In the genomic region with DNA sequence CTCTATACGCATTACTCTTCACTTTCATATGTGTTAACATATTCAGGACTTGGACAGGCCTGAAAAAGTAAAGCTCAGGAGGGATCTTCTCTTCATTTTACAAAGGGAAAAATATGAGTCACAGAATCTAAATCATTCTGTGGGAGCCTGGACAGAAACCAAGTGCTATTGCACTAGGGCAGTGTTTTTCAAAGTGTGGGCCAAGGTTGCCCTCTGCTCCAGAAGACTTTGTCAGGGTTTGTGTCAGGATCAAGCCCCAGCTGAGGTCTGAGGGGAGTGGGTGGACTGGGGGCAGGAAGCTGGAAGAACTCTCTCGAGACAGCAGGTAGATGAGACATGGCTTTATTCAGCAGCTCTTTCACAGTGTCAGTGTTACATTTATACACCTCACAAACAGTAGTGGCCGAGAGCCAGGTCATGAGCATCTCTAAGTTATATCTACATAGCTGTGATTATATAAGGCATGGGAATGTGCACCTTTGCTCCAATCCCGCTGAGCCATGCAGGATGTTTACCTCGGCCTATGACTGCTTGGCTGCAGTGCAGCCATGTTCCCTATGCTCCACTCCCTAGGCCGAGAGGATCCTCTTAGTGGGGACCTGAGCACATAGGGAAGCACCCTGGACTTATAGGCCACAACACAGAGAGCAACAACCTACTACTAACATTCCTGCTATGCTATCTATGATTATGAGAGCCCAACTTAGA, we compare ENCODE assay signal across 19 cellular contexts.
DNase-seq lines count a peak whose midpoint lies in the region; ATAC-seq, FAIRE-seq and TF ChIP-seq lines count a peak whose summit lies in the region.
"Had no signal": no experiment of that assay in that cellular context is flagged by ENCODE, and none has a peak within 500 bp of the region (broad histone marks: within the 10 kb centered on the region; RNA-seq: fewer than 3 reads in every experiment).

No MANE protein-coding gene starts in this region.

- no peak for FAIRE-seq in kidney (lab: Jason Lieb, UNC)

- DNase-seq in EH (ENCODE audit: low read depth) (peak; percentile 64), adipocyte (ENCODE audit: low read depth) (peak; percentile 75), fibroblast of mammary gland (ENCODE audit: low read depth) (peak; percentile 91), renal cortical epithelial cell (ENCODE audit: low read depth) (peak; percentile 49), kidney (no peak), NCI-H1436 (lab: John Stamatoyannopoulos, UW) (no peak), endodermal cell (no peak)
- no peak for DNase-seq in activated T-cell treated with anti-CD3 and anti-CD28 coated beads, Interleukin-2, amount 50 U/mL, for 4 hours
- DNase-seq: AML-193; Calu3; caudate nucleus; head of caudate nucleus; islet precursor cell; NCI-H187; SJCRH30; stimulated activated naive B cell treated with anti-CD40 and anti-IgM and Interleukin-4, amounts not matched to agents 10 μg/mL and 1 μg/mL and 100 μg/mL, for 72 hours; T1000 had no signal

- H3K4me1 ChIP-seq in adipocyte (ENCODE audit: control insufficient read depth, insufficient read depth, low read length) (peaks cover 31% of the 10 kb centered on the region), kidney (ENCODE audit: control insufficient read depth in 1 of 2, insufficient read depth in 1 of 2, low read depth in 1 of 2, low read length in 2 of 2) (peaks cover 0 to 5% of the 10 kb centered on the region in 2 donors), endodermal cell (ENCODE audit: control insufficient read depth, insufficient read depth, low read length) (no peaks in the 10 kb centered on the region)

- TF ChIP-seq CTCF in fibroblast of mammary gland (conservative IDR thresholded peaks at IDR 0.05; ENCODE audit: control insufficient read depth, insufficient read depth, low read depth, low read length), result no peak
- TF ChIP-seq CTCF in kidney (IDR thresholded peaks at IDR 0.05; ENCODE audit: borderline replicate concordance, extremely low read depth, insufficient read depth), result no peak
- TF ChIP-seq CTCF in endodermal cell (conservative IDR thresholded peaks at IDR 0.05), result no peak

- no peak overlapping the region for H3K27ac Mint-ChIP-seq in endodermal cell
- H3K27ac Mint-ChIP-seq: activated naive CD4-positive, alpha-beta T cell treated with anti-CD3 and anti-CD28 coated beads, Interleukin-2, amount 50 U/mL, for 24 hours; stimulated activated naive B cell treated with anti-CD40 and anti-IgM and Interleukin-4, amounts not matched to agents 10 μg/mL and 1 μg/mL and 100 μg/mL, for 72 hours had no signal

- intact Hi-C loops in kidney (cut with DNase I), result no loop called here

- no peaks in the 10 kb centered on the region for H3K36me3 ChIP-seq in adipocyte (ENCODE audit: control insufficient read depth, insufficient read depth, low read length, severe bottlenecking)
- H3K36me3 ChIP-seq in kidney (ENCODE audit: control insufficient read depth in 1 of 2, insufficient read depth in 2 of 2, low read length in 2 of 2), result no peaks in the 10 kb centered on the region
- H3K36me3 ChIP-seq in endodermal cell (ENCODE audit: control insufficient read depth, insufficient read depth, low read length), result no peaks in the 10 kb centered on the region
- H3K36me3 ChIP-seq: neutrophil, SJCRH30 had no signal

- no peaks in the 10 kb centered on the region for H3K9me3 Mint-ChIP-seq in activated T-cell treated with anti-CD3 and anti-CD28 coated beads, Interleukin-2, amount 50 U/mL, for 4 hours
- H3K9me3 Mint-ChIP-seq in endodermal cell, result no peaks in the 10 kb centered on the region
- H3K9me3 Mint-ChIP-seq: activated naive CD4-positive, alpha-beta T cell treated with anti-CD3 and anti-CD28 coated beads, Interleukin-2, amount 50 U/mL, for 24 hours; stimulated activated naive B cell treated with anti-CD40 and anti-IgM and Interleukin-4, amounts not matched to agents 10 μg/mL and 1 μg/mL and 100 μg/mL, for 72 hours had no signal

- 88 to 93% methylated on average over 4 to 6 of the region's 6 CpGs for WGBS in endodermal cell (ENCODE audit: insufficient coverage in 1 of 2, insufficient read length in 1 of 2), 2 experiments

- no peak overlapping the region for H3K4me3 ChIP-seq in adipocyte (ENCODE audit: low read length)
- no peak overlapping the region for H3K4me3 ChIP-seq in fibroblast of mammary gland (ENCODE audit: control insufficient read depth, low read depth, low read length)
- H3K4me3 ChIP-seq in kidney (ENCODE audit: low read length in 2 of 2), result no peak overlapping the region
- no peak overlapping the region for H3K4me3 ChIP-seq in endodermal cell (ENCODE audit: low read length)
- H3K4me3 ChIP-seq: SJCRH30 had no signal

- no peak overlapping the region for H3K4me3 Mint-ChIP-seq in activated T-cell treated with anti-CD3 and anti-CD28 coated beads, Interleukin-2, amount 50 U/mL, for 4 hours
- no peak overlapping the region for H3K4me3 Mint-ChIP-seq in endodermal cell
- H3K4me3 Mint-ChIP-seq: activated naive CD4-positive, alpha-beta T cell treated with anti-CD3 and anti-CD28 coated beads, Interleukin-2, amount 50 U/mL, for 24 hours; stimulated activated naive B cell treated with anti-CD40 and anti-IgM and Interleukin-4, amounts not matched to agents 10 μg/mL and 1 μg/mL and 100 μg/mL, for 72 hours had no signal

- H3K27me3 ChIP-seq in adipocyte (replicated peaks; ENCODE audit: control insufficient read depth, insufficient read depth, low read length), result no peaks in the 10 kb centered on the region
- H3K27me3 ChIP-seq in endodermal cell (ENCODE audit: control insufficient read depth, insufficient read depth, low read length, poor library complexity, severe bottlenecking), result no peaks in the 10 kb centered on the region
- H3K27me3 ChIP-seq: SJCRH30 had no signal

- H3K9me3 ChIP-seq in adipocyte (ENCODE audit: control insufficient read depth, low read length) (no peaks in the 10 kb centered on the region), kidney (ENCODE audit: control insufficient read depth in 1 of 2, low read length in 2 of 2) (no peaks in the 10 kb centered on the region), endodermal cell (ENCODE audit: control insufficient read depth, low read length) (no peaks in the 10 kb centered on the region)
- H3K9me3 ChIP-seq: neutrophil, SJCRH30 had no signal

- H3K9ac ChIP-seq in adipocyte (ENCODE audit: low read length) (peak overlapping the region; percentile 13), kidney (ENCODE audit: low read length in 2 of 2) (no peak overlapping the region), endodermal cell (ENCODE audit: extremely low read depth, low read length, poor library complexity, severe bottlenecking) (no peak overlapping the region)

- no peaks in the 10 kb centered on the region for H3K4me1 Mint-ChIP-seq in activated T-cell treated with anti-CD3 and anti-CD28 coated beads, Interleukin-2, amount 50 U/mL, for 4 hours (ENCODE audit: low read depth)
- peaks cover 5% of the 10 kb centered on the region for H3K4me1 Mint-ChIP-seq in endodermal cell
- H3K4me1 Mint-ChIP-seq: activated naive CD4-positive, alpha-beta T cell treated with anti-CD3 and anti-CD28 coated beads, Interleukin-2, amount 50 U/mL, for 24 hours; stimulated activated naive B cell treated with anti-CD40 and anti-IgM and Interleukin-4, amounts not matched to agents 10 μg/mL and 1 μg/mL and 100 μg/mL, for 72 hours had no signal

- H3K27me3 Mint-ChIP-seq in activated T-cell treated with anti-CD3 and anti-CD28 coated beads, Interleukin-2, amount 50 U/mL, for 4 hours (ENCODE audit: low read depth), result no peaks in the 10 kb centered on the region
- no peaks in the 10 kb centered on the region for H3K27me3 Mint-ChIP-seq in endodermal cell (ENCODE audit: insufficient read depth)
- H3K27me3 Mint-ChIP-seq: activated naive CD4-positive, alpha-beta T cell treated with anti-CD3 and anti-CD28 coated beads, Interleukin-2, amount 50 U/mL, for 24 hours had no signal

- H3K27ac ChIP-seq in kidney (ENCODE audit: low read depth in 2 of 2, low read length in 2 of 2) (no peak overlapping the region), endodermal cell (ENCODE audit: low read depth, low read length) (no peak overlapping the region)
- H3K27ac ChIP-seq: neutrophil, SJCRH30 had no signal

- H3K36me3 Mint-ChIP-seq in activated T-cell treated with anti-CD3 and anti-CD28 coated beads, Interleukin-2, amount 50 U/mL, for 4 hours (ENCODE audit: insufficient read depth), result no peaks in the 10 kb centered on the region
- H3K36me3 Mint-ChIP-seq in endodermal cell (ENCODE audit: low read depth), result no peaks in the 10 kb centered on the region
- H3K36me3 Mint-ChIP-seq: activated naive CD4-positive, alpha-beta T cell treated with anti-CD3 and anti-CD28 coated beads, Interleukin-2, amount 50 U/mL, for 24 hours; stimulated activated naive B cell treated with anti-CD40 and anti-IgM and Interleukin-4, amounts not matched to agents 10 μg/mL and 1 μg/mL and 100 μg/mL, for 72 hours had no signal

- ATAC-seq in activated T-cell treated with anti-CD3 and anti-CD28 coated beads, Interleukin-2, amount 50 U/mL, for 4 hours, result no peak
- ATAC-seq: stimulated activated naive B cell treated with anti-CD40 and anti-IgM and Interleukin-4, amounts not matched to agents 10 μg/mL and 1 μg/mL and 100 μg/mL, for 72 hours had no signal

Comparison
In these comparisons a context has a peak if more than half of its experiments do, and no peak if none do; other contexts are left out.
1. DNase-seq: peak in EH (single experiment), adipocyte (single experiment), fibroblast of mammary gland (single experiment) and renal cortical epithelial cell (single experiment); none in kidney (single experiment), activated T-cell treated with anti-CD3 and anti-CD28 coated beads, Interleukin-2, amount 50 U/mL, for 4 hours (single experiment), NCI-H1436 (single experiment) and endodermal cell (single experiment).